8 cellular contexts compared by ENCODE assay signal in genomic region chr7:69597278-69598076, GRCh38. TPM values are rescaled to one million over a fixed set of nuclear protein-coding genes. Genes with fewer than 3 reads are reported as not detected.
DNase-seq lines count a peak whose midpoint lies in the region; ATAC-seq and TF ChIP-seq lines count a peak whose summit lies in the region.

No MANE protein-coding gene starts in this region.

- no peaks in the 10 kb centered on the region for H3K36me3 Mint-ChIP-seq in activated naive CD4-positive, alpha-beta T cell treated with anti-CD3 and anti-CD28 coated beads for 36 hours (ENCODE audit: low read depth)
- H3K36me3 Mint-ChIP-seq in WTC11, result no peaks in the 10 kb centered on the region

- H3K79me2 ChIP-seq in parathyroid adenoma, result peaks cover 2% of the 10 kb centered on the region

- peaks cover 2% of the 10 kb centered on the region for H3K4me1 ChIP-seq in parathyroid adenoma

- no peak for TF ChIP-seq CTCF in WTC11 (IDR thresholded peaks at IDR 0.05)
- TF ChIP-seq CTCF in parathyroid adenoma (IDR thresholded peaks at IDR 0.05), result no peak

- DNase-seq in activated naive CD4-positive, alpha-beta T cell treated with anti-CD3 and anti-CD28 coated beads for 36 hours, result no peak
- DNase-seq in activated naive CD4-positive, alpha-beta T cell treated with Interleukin-2 at 50 U/mL for 16 hours, result no peak
- peak; percentile 63 for DNase-seq in WTC11 (ENCODE audit: low spot score)
- DNase-seq in head of caudate nucleus, result peak in 30 of 42 donors; percentile 17 to 70 (median 46)
- no peak for DNase-seq in effector CD4-positive, alpha-beta T cell
- DNase-seq in DMS153 treated with DMSO at 0.1 percent for 48 hours (lab: John Stamatoyannopoulos, UW; ENCODE audit: unreplicated experiment), result no peak

- peak overlapping the region; percentile 3 for H3K9ac ChIP-seq in parathyroid adenoma

- H3K27me3 Mint-ChIP-seq in activated naive CD4-positive, alpha-beta T cell treated with anti-CD3 and anti-CD28 coated beads for 36 hours (ENCODE audit: low read depth), result peaks cover 37% of the 10 kb centered on the region
- peaks cover 60% of the 10 kb centered on the region for H3K27me3 Mint-ChIP-seq in WTC11 (ENCODE audit: low read depth)

- CTCF ChIA-PET in activated naive CD4-positive, alpha-beta T cell treated with anti-CD3 and anti-CD28 coated beads for 36 hours (lab: Charles Lee), result no interaction called here
- CTCF ChIA-PET in WTC11 (lab: Charles Lee), result interaction anchor here (0.6 kb wide), 1 partner anchor 409 kb away, joined by 4 read pairs; no protein-coding TSS in a partner anchor

- H3K27me3 ChIP-seq in parathyroid adenoma (ENCODE audit: control insufficient read depth, insufficient read depth, low read length), result no peaks in the 10 kb centered on the region

- no peak overlapping the region for H3K27ac Mint-ChIP-seq in activated naive CD4-positive, alpha-beta T cell treated with anti-CD3 and anti-CD28 coated beads for 36 hours
- H3K27ac Mint-ChIP-seq in WTC11, result no peak overlapping the region

- peak overlapping the region; percentile 64 for H3K4me2 ChIP-seq in parathyroid adenoma (ENCODE audit: low read length)

- ATAC-seq in HG03025 (IDR thresholded peaks at IDR 0.05; ENCODE audit: low FRiP score, unreplicated experiment) (peak; percentile 11), WTC11 (peak; percentile 10)

- peak overlapping the region; percentile 83 for H3K27ac ChIP-seq in parathyroid adenoma

- intact Hi-C loops in activated naive CD4-positive, alpha-beta T cell treated with anti-CD3 and anti-CD28 coated beads for 36 hours (cut with micrococcal nuclease), result no loop called here
- intact Hi-C loops in head of caudate nucleus (cut with DNase I), result no loop called here

- H3K4me3 ChIP-seq in parathyroid adenoma (ENCODE audit: low read depth, low read length), result peak overlapping the region; percentile 56

- peak overlapping the region; percentile 100 for H2AFZ ChIP-seq in parathyroid adenoma

- H3K9me3 Mint-ChIP-seq in activated naive CD4-positive, alpha-beta T cell treated with anti-CD3 and anti-CD28 coated beads for 36 hours, result no peaks in the 10 kb centered on the region
- H3K9me3 Mint-ChIP-seq in WTC11, result no peaks in the 10 kb centered on the region

- peak overlapping the region; percentile 41 for H3K4me3 Mint-ChIP-seq in activated naive CD4-positive, alpha-beta T cell treated with anti-CD3 and anti-CD28 coated beads for 36 hours
- H3K4me3 Mint-ChIP-seq in WTC11, result peak overlapping the region; percentile 67

- peaks cover 10% of the 10 kb centered on the region for H3K4me1 Mint-ChIP-seq in activated naive CD4-positive, alpha-beta T cell treated with anti-CD3 and anti-CD28 coated beads for 36 hours (ENCODE audit: low read depth)
- H3K4me1 Mint-ChIP-seq in WTC11, result peaks cover 4% of the 10 kb centered on the region

- no peaks in the 10 kb centered on the region for H3K9me3 ChIP-seq in parathyroid adenoma (ENCODE audit: control insufficient read depth, low read length)

- no peaks in the 10 kb centered on the region for H3K36me3 ChIP-seq in parathyroid adenoma (ENCODE audit: control insufficient read depth, insufficient read depth, low read length)

- POLR2A ChIA-PET in WTC11 (lab: Charles Lee), result interaction anchor here (0.6 kb wide), 1 partner anchor 48 kb away, joined by 3 read pairs; no protein-coding TSS in a partner anchor

TF ChIP-seq in WTC11, 78 proteins besides CTCF, POLR2A, EP300 and RAD21 (continues in another document):
- no peak for TF ChIP-seq EMX1 (CRISPR knock-in tag; IDR thresholded peaks at IDR 0.05)
- TF ChIP-seq MAX (CRISPR knock-in tag; IDR thresholded peaks at IDR 0.05), result peak; percentile 12; the same call in 1 of the 2 replicates
- no peak for TF ChIP-seq ZNF532 (CRISPR knock-in tag; IDR thresholded peaks at IDR 0.05; ENCODE audit: borderline replicate concordance)
- TF ChIP-seq HMGXB4 (CRISPR knock-in tag; IDR thresholded peaks at IDR 0.05), result peak; percentile 60; the same call in 1 of the 2 replicates
- no peak for TF ChIP-seq ZNF232 (CRISPR knock-in tag; IDR thresholded peaks at IDR 0.05)
- TF ChIP-seq FOXP1 (CRISPR knock-in tag; IDR thresholded peaks at IDR 0.05; ENCODE audit: borderline replicate concordance), result no peak
- TF ChIP-seq ZNF317 (CRISPR knock-in tag; IDR thresholded peaks at IDR 0.05; ENCODE audit: borderline replicate concordance, low read depth), result no peak
- TF ChIP-seq, protein P1, sequence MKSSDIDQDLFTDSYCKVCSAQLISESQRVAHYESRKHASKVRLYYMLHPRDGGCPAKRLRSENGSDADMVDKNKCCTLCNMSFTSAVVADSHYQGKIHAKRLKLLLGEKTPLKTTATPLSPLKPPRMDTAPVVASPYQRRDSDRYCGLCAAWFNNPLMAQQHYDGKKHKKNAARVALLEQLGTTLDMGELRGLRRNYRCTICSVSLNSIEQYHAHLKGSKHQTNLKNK (CRISPR knock-in tag; IDR thresholded peaks at IDR 0.05), result no peak
- TF ChIP-seq E2F4 (CRISPR knock-in tag; IDR thresholded peaks at IDR 0.05; ENCODE audit: borderline replicate concordance, low read depth), result no peak
- TF ChIP-seq USF2 (CRISPR knock-in tag; IDR thresholded peaks at IDR 0.05), result no peak
- TF ChIP-seq NR3C1 (CRISPR knock-in tag; conservative IDR thresholded peaks at IDR 0.05; ENCODE audit: low read depth), result no peak
- no peak for TF ChIP-seq NR2C2 (CRISPR knock-in tag; IDR thresholded peaks at IDR 0.05)
- TF ChIP-seq RELA (CRISPR knock-in tag; IDR thresholded peaks at IDR 0.05; ENCODE audit: borderline replicate concordance), result no peak
- 0 out of 2 replicates have a peak, but pooled peaks have one; percentile 38 for TF ChIP-seq ZNF423 (CRISPR knock-in tag; IDR thresholded peaks at IDR 0.05)

RNA-seq across cellular contexts. Expression of gene AUTS2, which starts 0.8 kb away (rescaled TPM):
- 1 to 10 TPM in 1 of 2 experiments, under 1 TPM in 1; 0.79 to 1.1 TPM for total RNA-seq in activated naive CD4-positive, alpha-beta T cell treated with anti-CD3 and anti-CD28 coated beads for 36 hours
- 49.6 to 50.8 TPM (median 50.0 TPM) in 3 replicates for total RNA-seq in WTC11 (2021)

Comparison
In these comparisons a context has a peak if more than half of its experiments do, and no peak if none do; other contexts are left out.
1. DNase-seq: peak in WTC11 (single experiment) and head of caudate nucleus (30 of 42); none in activated naive CD4-positive, alpha-beta T cell treated with anti-CD3 and anti-CD28 coated beads for 36 hours (single experiment), activated naive CD4-positive, alpha-beta T cell treated with Interleukin-2 at 50 U/mL for 16 hours (single experiment), effector CD4-positive, alpha-beta T cell (single experiment) and DMS153 treated with DMSO at 0.1 percent for 48 hours (single experiment).
2. RNA of gene AUTS2, which starts 0.8 kb away (total RNA-seq): 49.6 to 50.8 TPM in WTC11; 0.79 to 1.1 TPM in activated naive CD4-positive, alpha-beta T cell treated with anti-CD3 and anti-CD28 coated beads for 36 hours; every median in the first group is over 10 times any median in the second.